ENCODE assay signal across 21 cellular contexts in genomic region chr3:23793528-23794134, GRCh38.
"Had no signal": no experiment of that assay in that cellular context is flagged by ENCODE, and none has a peak within 500 bp of the region (broad histone marks: within the 10 kb centered on the region; RNA-seq: fewer than 3 reads in every experiment).

No MANE protein-coding gene starts in this region.

- H3K4me3 ChIP-seq: MG63, SJSA1, SK-N-MC had no signal

- H3K36me3 ChIP-seq: MG63, SJSA1 had no signal

- H3K9me3 ChIP-seq: MG63, SJSA1 had no signal

- H3K27ac ChIP-seq: SJSA1, SK-N-MC had no signal

- DNase-seq: Karpas-422, KG1, MG63, NCI-H1092 treated with DMSO at 0.1 percent for 48 hours, NCI-H1436, NCI-H187, NCI-H2029, NCI-H2081 treated with DMSO at 0.1 percent for 48 hours, NCI-H2171, NCI-H226, NCI-H446, NCI-H510A, NCI-H524 treated with DMSO at 0.1 percent for 48 hours, NCI-H69, NCI-H774, Right ventricle myocardium superior, RPMI8226, SIG-M5 had no signal

- H3K27me3 ChIP-seq: MG63 had no signal

- FAIRE-seq: RCC 7860 had no signal

- H3K4me1 ChIP-seq: SJSA1 had no signal
